Comparison of ENCODE assay signal across 21 cellular contexts in the genomic region with DNA sequence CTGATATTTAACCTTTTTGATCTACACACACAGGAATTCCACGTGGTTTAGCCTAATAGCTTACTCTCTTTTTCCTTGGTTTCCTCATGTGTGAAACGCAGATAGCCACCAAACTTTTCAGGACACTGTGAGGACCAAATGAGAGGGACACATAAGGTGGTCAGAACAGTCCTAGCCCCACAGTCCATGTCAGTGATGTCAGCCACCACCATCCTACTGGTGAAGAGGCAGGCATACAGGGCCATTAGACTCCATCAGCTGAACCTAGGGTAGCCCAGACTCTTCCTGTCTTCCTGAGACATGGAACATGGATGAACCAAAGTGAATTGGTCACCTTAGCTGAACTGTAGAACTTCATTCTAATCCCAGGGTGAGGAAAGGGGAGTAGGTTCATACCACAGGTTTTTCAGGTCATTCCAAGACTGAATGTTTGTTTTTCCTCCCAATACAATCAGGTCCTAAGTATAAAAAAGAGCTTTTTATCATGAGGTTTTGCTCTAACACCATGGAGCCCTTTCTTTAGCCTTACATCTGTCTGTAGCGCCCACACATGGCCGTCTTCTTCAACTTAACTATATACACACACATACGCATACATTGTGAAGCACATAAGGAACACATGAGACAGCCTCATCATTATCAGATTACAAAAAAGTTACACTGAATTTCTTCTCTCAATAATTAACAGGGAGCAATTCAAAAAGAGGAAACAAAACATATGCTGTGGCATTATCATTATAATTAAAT. TPM values are rescaled to one million over a fixed set of nuclear protein-coding genes. Genes with fewer than 3 reads are reported as not detected.
DNase-seq lines count a peak whose midpoint lies in the region; ATAC-seq and TF ChIP-seq lines count a peak whose summit lies in the region.
"Had no signal": no experiment of that assay in that cellular context is flagged by ENCODE, and none has a peak within 500 bp of the region (broad histone marks: within the 10 kb centered on the region; RNA-seq: fewer than 3 reads in every experiment).

No MANE protein-coding gene starts in this region.

- no peaks in the 10 kb centered on the region for H3K9me3 Mint-ChIP-seq in stimulated activated memory B cell treated with anti-CD40 and anti-IgM and Interleukin-4, amounts not matched to agents 10 μg/mL and 1 μg/mL and 100 μg/mL, for 72 hours
- H3K9me3 Mint-ChIP-seq: activated B cell treated with CpG ODN at 0.5 μM for 24 hours; activated naive CD8-positive, alpha-beta T cell treated with anti-CD3 and anti-CD28 coated beads for 36 hours; T-helper 2 cell treated with Interferon-gamma antibody and Interleukin-4, amounts not matched to agents 5 μg/mL and 100 μg/mL, for 36 hours had no signal

- H3K36me3 ChIP-seq in OCI-LY3 (replicated peaks; ENCODE audit: low read depth, low read length): no peaks in the 10 kb centered on the region
- H3K36me3 ChIP-seq in esophagus muscularis mucosa: no peaks in the 10 kb centered on the region
- no peaks in the 10 kb centered on the region for H3K36me3 ChIP-seq in transverse colon
- H3K36me3 ChIP-seq in effector memory CD4-positive, alpha-beta T cell (ENCODE audit: control insufficient read depth, insufficient read depth, low read length): no peaks in the 10 kb centered on the region
- H3K36me3 ChIP-seq: prostate gland had no signal

- intact Hi-C loops in esophagus muscularis mucosa (cut with DNase I): no loop called here
- intact Hi-C loops in transverse colon (cut with DNase I; ENCODE audit: low total_unique reads): no loop called here

- TF ChIP-seq CTCF in OCI-LY3 (IDR thresholded peaks at IDR 0.05; ENCODE audit: low read depth, low read length) (no peak), esophagus muscularis mucosa (IDR thresholded peaks at IDR 0.05) (no peak), transverse colon (IDR thresholded peaks at IDR 0.05) (no peak)

- H3K27me3 ChIP-seq in OCI-LY3 (ENCODE audit: low read depth, low read length) (peaks cover 6% of the 10 kb centered on the region; the same call in 1 of the 2 replicates), esophagus muscularis mucosa (no peaks in the 10 kb centered on the region), transverse colon (no peaks in the 10 kb centered on the region)
- no peaks in the 10 kb centered on the region for H3K27me3 ChIP-seq in effector memory CD4-positive, alpha-beta T cell (replicated peaks; ENCODE audit: control insufficient read depth, insufficient read depth, low read length, poor library complexity, severe bottlenecking)
- H3K27me3 ChIP-seq: testis had no signal

- H3K27ac ChIP-seq in OCI-LY3 (ENCODE audit: low read length) (no peak overlapping the region), esophagus muscularis mucosa (replicated peaks in 1 of 4) (peak overlapping the region; percentile 1 to 24 (median 1)), transverse colon (no peak overlapping the region)
- H3K27ac ChIP-seq in effector memory CD4-positive, alpha-beta T cell (ENCODE audit: insufficient read depth, low read length, poor library complexity, severe bottlenecking): no peak overlapping the region
- H3K27ac ChIP-seq: 22Rv1, prostate gland, testis had no signal

- H3K9ac ChIP-seq in OCI-LY3 (ENCODE audit: low read length): no peak overlapping the region

- H3K4me1 ChIP-seq in OCI-LY3 (ENCODE audit: low read length) (peaks cover 31% of the 10 kb centered on the region), esophagus muscularis mucosa (peaks cover 11 to 24% (median 20%) of the 10 kb centered on the region in 4 donors), transverse colon (peaks cover 0 to 5% (median 0%) of the 10 kb centered on the region in 4 donors)
- H3K4me1 ChIP-seq in effector memory CD4-positive, alpha-beta T cell (ENCODE audit: control insufficient read depth, insufficient read depth, low read length, poor library complexity, severe bottlenecking): no peaks in the 10 kb centered on the region
- H3K4me1 ChIP-seq: prostate gland had no signal

- H3K36me3 Mint-ChIP-seq in stimulated activated memory B cell treated with anti-CD40 and anti-IgM and Interleukin-4, amounts not matched to agents 10 μg/mL and 1 μg/mL and 100 μg/mL, for 72 hours: no peaks in the 10 kb centered on the region
- H3K36me3 Mint-ChIP-seq: activated naive CD8-positive, alpha-beta T cell treated with anti-CD3 and anti-CD28 coated beads for 36 hours had no signal

- ATAC-seq in stimulated activated memory B cell treated with anti-CD40 and anti-IgM and Interleukin-4, amounts not matched to agents 10 μg/mL and 1 μg/mL and 100 μg/mL, for 72 hours: no peak
- ATAC-seq in HG02623 (IDR thresholded peaks at IDR 0.05; ENCODE audit: unreplicated experiment): no peak

- no peaks in the 10 kb centered on the region for H3K79me2 ChIP-seq in OCI-LY3 (ENCODE audit: low read length)

- 0 out of 2 replicates have a peak overlapping the region, but pooled peaks have one; percentile 5 for H3K4me2 ChIP-seq in OCI-LY3 (ENCODE audit: low read length)

- in situ Hi-C loops in transverse colon (cut with MboI; ENCODE audit: low pct_ligation_motif_present in 1 of 4, low pct_unique_long_range_greater_than_20kb in 1 of 4, low sequenced_read_pairs in 3 of 4): no loop called here

- H3K4me1 Mint-ChIP-seq in stimulated activated memory B cell treated with anti-CD40 and anti-IgM and Interleukin-4, amounts not matched to agents 10 μg/mL and 1 μg/mL and 100 μg/mL, for 72 hours: peaks cover 40% of the 10 kb centered on the region

- peak overlapping the region; percentile 48 for H3K27ac Mint-ChIP-seq in stimulated activated memory B cell treated with anti-CD40 and anti-IgM and Interleukin-4, amounts not matched to agents 10 μg/mL and 1 μg/mL and 100 μg/mL, for 72 hours
- H3K27ac Mint-ChIP-seq: activated B cell treated with CpG ODN at 0.5 μM for 24 hours; activated naive CD8-positive, alpha-beta T cell treated with anti-CD3 and anti-CD28 coated beads for 36 hours; T-helper 2 cell treated with Interferon-gamma antibody and Interleukin-4, amounts not matched to agents 5 μg/mL and 100 μg/mL, for 36 hours had no signal

- TF ChIP-seq EP300 in esophagus muscularis mucosa (IDR thresholded peaks at IDR 0.05) (no peak), transverse colon (IDR thresholded peaks at IDR 0.05; ENCODE audit: low read depth) (no peak)

- DNase-seq in DMS79 treated with DMSO at 0.1 percent for 48 hours (lab: John Stamatoyannopoulos, UW): peak; percentile 9
- no peak for DNase-seq in DMS79 (lab: John Stamatoyannopoulos, UW)
- no peak for DNase-seq in esophagus muscularis mucosa (ENCODE audit: extremely low spot score)
- no peak for DNase-seq in transverse colon
- no peak for DNase-seq in effector memory CD4-positive, alpha-beta T cell
- DNase-seq: activated B cell treated with CpG ODN at 0.5 μM for 24 hours; activated CD4-positive, alpha-beta T cell treated with anti-CD3 and anti-CD28 coated beads, Interleukin-2, amount 50 U/mL, for 4 hours; activated CD8-positive, alpha-beta memory T cell treated with anti-CD3 and anti-CD28 coated beads, Interleukin-2, amount 50 U/mL, for 4 hours; activated naive CD8-positive, alpha-beta T cell treated with anti-CD3 and anti-CD28 coated beads for 36 hours; NCI-H1417 treated with DMSO at 0.1 percent for 48 hours; NCI-H510A; stimulated activated CD4-positive, alpha-beta T cell treated with anti-CD3 and anti-CD28 coated beads, Interleukin-2, amount 100 ng/mL, for 24 hours; stimulated activated naive CD4-positive, alpha-beta T cell; testis had no signal

- no peak overlapping the region for H2AFZ ChIP-seq in OCI-LY3 (ENCODE audit: low read depth, low read length)

- H3K4me3 ChIP-seq in OCI-LY3 (ENCODE audit: low read length): no peak overlapping the region
- H3K4me3 ChIP-seq in esophagus muscularis mucosa: no peak overlapping the region
- H3K4me3 ChIP-seq in transverse colon: no peak overlapping the region
- H3K4me3 ChIP-seq in effector memory CD4-positive, alpha-beta T cell (ENCODE audit: insufficient read depth, low read depth, low read length, poor library complexity, severe bottlenecking): no peak overlapping the region
- H3K4me3 ChIP-seq: prostate gland, skin epidermis, testis had no signal

- H4K20me1 ChIP-seq in OCI-LY3 (ENCODE audit: insufficient read depth, low read length): no peaks in the 10 kb centered on the region

- H3K9me3 ChIP-seq in OCI-LY3 (ENCODE audit: insufficient read depth, low read length): no peaks in the 10 kb centered on the region
- no peaks in the 10 kb centered on the region for H3K9me3 ChIP-seq in esophagus muscularis mucosa
- H3K9me3 ChIP-seq in transverse colon: no peaks in the 10 kb centered on the region
- no peaks in the 10 kb centered on the region for H3K9me3 ChIP-seq in effector memory CD4-positive, alpha-beta T cell (ENCODE audit: control insufficient read depth, low read length)
- H3K9me3 ChIP-seq: prostate gland, testis had no signal

- WGBS in esophagus muscularis mucosa: 92% methylated on average over 5 of the region's 5 CpGs
- WGBS in transverse colon (ENCODE audit: low coverage in 1 of 2), 2 donors: 85 to 96% methylated on average over 3 to 5 of the region's 5 CpGs

- H3K4me3 Mint-ChIP-seq in stimulated activated memory B cell treated with anti-CD40 and anti-IgM and Interleukin-4, amounts not matched to agents 10 μg/mL and 1 μg/mL and 100 μg/mL, for 72 hours: no peak overlapping the region
- H3K4me3 Mint-ChIP-seq: activated B cell treated with CpG ODN at 0.5 μM for 24 hours; activated naive CD8-positive, alpha-beta T cell treated with anti-CD3 and anti-CD28 coated beads for 36 hours; T-helper 2 cell treated with Interferon-gamma antibody and Interleukin-4, amounts not matched to agents 5 μg/mL and 100 μg/mL, for 36 hours had no signal

- H3K27me3 Mint-ChIP-seq in stimulated activated memory B cell treated with anti-CD40 and anti-IgM and Interleukin-4, amounts not matched to agents 10 μg/mL and 1 μg/mL and 100 μg/mL, for 72 hours: no peaks in the 10 kb centered on the region
- H3K27me3 Mint-ChIP-seq: activated B cell treated with CpG ODN at 0.5 μM for 24 hours; activated naive CD8-positive, alpha-beta T cell treated with anti-CD3 and anti-CD28 coated beads for 36 hours had no signal

- TF ChIP-seq POLR2A in esophagus muscularis mucosa (IDR thresholded peaks at IDR 0.05; ENCODE audit: low read depth) (no peak), transverse colon (IDR thresholded peaks at IDR 0.05) (no peak)

RNA-seq across cellular contexts. Expression of a gene that starts 18.4 kb away (rescaled TPM):
- total RNA-seq in esophagus muscularis mucosa: 100 to 1,000 TPM in 1 of 4 donors, 10 to 100 TPM in 3; 62.0 to 115 (median 72.3) TPM
- 100 to 1,000 TPM in 1 of 4 donors, 10 to 100 TPM in 3; 41.6 to 105 (median 65.2) TPM for total RNA-seq in transverse colon

Comparison
In these comparisons a context has a peak if more than half of its experiments do, and no peak if none do; other contexts are left out.
1. H3K27ac ChIP-seq: peak in esophagus muscularis mucosa (4 of 4); none in OCI-LY3 (single experiment), transverse colon (0 of 4) and effector memory CD4-positive, alpha-beta T cell (single experiment).